ENCODE assay signal across 14 cellular contexts in genomic region chr17:64004903-64005733, GRCh38. TPM values are rescaled to one million over a fixed set of nuclear protein-coding genes. Genes with fewer than 3 reads are reported as not detected.
DNase-seq lines count a peak whose midpoint lies in the region; ATAC-seq and TF ChIP-seq lines count a peak whose summit lies in the region.
"Had no signal": no experiment of that assay in that cellular context is flagged by ENCODE, and none has a peak within 500 bp of the region (broad histone marks: within the 10 kb centered on the region; RNA-seq: fewer than 3 reads in every experiment).

No MANE protein-coding gene starts in this region.

- H3K4me3 ChIP-seq in coronary artery: peak overlapping the region; percentile 11

- no peak for TF ChIP-seq CTCF in GM10248 (IDR thresholded peaks at IDR 0.05; ENCODE audit: control extremely low read depth, extremely low read depth, low read depth, missing control alignments)
- no peak for TF ChIP-seq CTCF in coronary artery (IDR thresholded peaks at IDR 0.05)
- no peak for TF ChIP-seq CTCF in foreskin keratinocyte (conservative IDR thresholded peaks at IDR 0.05)
- TF ChIP-seq CTCF in omental fat pad (IDR thresholded peaks at IDR 0.05): no peak

- POLR2A ChIA-PET in GM10248 (lab: Yijun Ruan, JAX): no interaction called here

- ATAC-seq in sciatic nerve (no peak), HG02938 (IDR thresholded peaks at IDR 0.05; ENCODE audit: unreplicated experiment) (no peak), foreskin keratinocyte (no peak), omental fat pad (ENCODE audit: low FRiP score) (no peak)

- no peaks in the 10 kb centered on the region for H3K27me3 ChIP-seq in foreskin keratinocyte

- intact Hi-C loops in sciatic nerve (cut with DNase I): no loop called here

- H3K27ac ChIP-seq in coronary artery: peak overlapping the region in 1 of 2 donors; percentile 39
- H3K27ac ChIP-seq in foreskin keratinocyte: no peak overlapping the region
- H3K27ac ChIP-seq: epithelial cell of prostate had no signal

- CTCF ChIA-PET in GM10248 (lab: Yijun Ruan, JAX): interaction anchor here (0.8 to 2.4 kb wide), 6 partner anchors 12 to 85 kb away, joined by 3 to 8 read pairs (median 4); no protein-coding TSS in a partner anchor

- peak; percentile 29 for DNase-seq in NCI-H2107 treated with DMSO at 0.1 percent for 48 hours (lab: John Stamatoyannopoulos, UW; ENCODE audit: unreplicated experiment)
- DNase-seq in NCI-H2107 (lab: John Stamatoyannopoulos, UW): no peak
- peak; percentile 11 for DNase-seq in GM10248 (ENCODE audit: extremely low spot score)
- DNase-seq in coronary artery (ENCODE audit: low spot score): peak; percentile 70
- peak; percentile 39 for DNase-seq in sciatic nerve (ENCODE audit: low spot score)
- DNase-seq in foreskin keratinocyte: no peak
- no peak for DNase-seq in omental fat pad (ENCODE audit: low spot score)
- DNase-seq: 8988T; activated B cell treated with CpG ODN at 0.5 μM for 24 hours; NCI-H446 treated with DMSO at 0.1 percent for 48 hours; stimulated activated CD8-positive, alpha-beta memory T cell treated with anti-CD3 and anti-CD28 coated beads, Interleukin-4, amount 100 ng/mL, for 48 hours had no signal

- no peaks in the 10 kb centered on the region for H3K4me1 ChIP-seq in foreskin keratinocyte

RNA-seq across cellular contexts. Expression of gene PRR29, which starts 7.0 kb away (rescaled TPM):
- 1.0 TPM for total RNA-seq in sciatic nerve
- 0.03 TPM in 1 of 2 replicates, not detected in the other for total RNA-seq in foreskin keratinocyte
- 0.03 and 0.06 TPM in 2 replicates for polyA plus RNA-seq in foreskin keratinocyte
- 1 to 10 TPM in 1 of 4 donors, under 1 TPM in 3; 0.19 to 1.1 (median 0.55) TPM for total RNA-seq in omental fat pad
- total RNA-seq: activated B cell treated with CpG ODN at 0.5 μM for 24 hours had no signal

RNA-seq across cellular contexts. Expression of gene ICAM2, which starts 15.3 kb away (rescaled TPM):
- total RNA-seq in sciatic nerve: 38.2 TPM
- 0.14 and 0.48 TPM in 2 replicates for total RNA-seq in foreskin keratinocyte
- polyA plus RNA-seq in foreskin keratinocyte: 0.46 and 0.54 TPM in 2 replicates
- 100 to 1,000 TPM in 3 of 4 donors, 10 to 100 TPM in 1; 57.7 to 252 (median 137) TPM for total RNA-seq in omental fat pad
- total RNA-seq: astrocyte had no signal

RNA-seq across cellular contexts. Expression of gene SCN4A, which starts 32.4 kb away (rescaled TPM):
- total RNA-seq in sciatic nerve: 3.5 TPM
- not detected in 2 replicates for total RNA-seq in foreskin keratinocyte
- polyA plus RNA-seq in foreskin keratinocyte: not detected in 2 replicates
- 10 to 100 TPM in 3 of 4 donors, 1 to 10 TPM in 1; 7.0 to 43.3 (median 15.1) TPM for total RNA-seq in omental fat pad

Comparison
In these comparisons a context has a peak if more than half of its experiments do, and no peak if none do; other contexts are left out.
1. DNase-seq: peak in NCI-H2107 treated with DMSO at 0.1 percent for 48 hours (single experiment), GM10248 (single experiment), coronary artery (single experiment) and sciatic nerve (single experiment); none in NCI-H2107 (single experiment), foreskin keratinocyte (0 of 2) and omental fat pad (single experiment).
2. RNA of gene ICAM2, which starts 15.3 kb away (total RNA-seq): 57.7 to 252 TPM in omental fat pad and 38.2 TPM in sciatic nerve (single experiment); 0.14 to 0.48 TPM in foreskin keratinocyte; every median in the first group is over 10 times any median in the second.